Comparison of ENCODE assay signal across 22 cellular contexts in genomic region chr5:27814211-27814610, GRCh38.
DNase-seq lines count a peak whose midpoint lies in the region; ATAC-seq, FAIRE-seq and TF ChIP-seq lines count a peak whose summit lies in the region.
"Had no signal": no experiment of that assay in that cellular context is flagged by ENCODE, and none has a peak within 500 bp of the region (broad histone marks: within the 10 kb centered on the region; RNA-seq: fewer than 3 reads in every experiment).

No MANE protein-coding gene starts in this region.

- CTCF ChIA-PET in PC-3 (lab: Charles Lee) (no interaction called here), GM10248 (lab: Yijun Ruan, JAX) (no interaction called here)

- no peaks in the 10 kb centered on the region for H3K79me2 ChIP-seq in PC-3 (ENCODE audit: low read length)

- H3K36me3 ChIP-seq in PC-3 (ENCODE audit: low read depth, low read length), result no peaks in the 10 kb centered on the region
- H3K36me3 ChIP-seq: BLaER1 had no signal

- TF ChIP-seq CTCF in PC-3 (conservative IDR thresholded peaks at IDR 0.05; ENCODE audit: low read depth, low read length) (no peak), choroid plexus epithelial cell (conservative IDR thresholded peaks at IDR 0.05; ENCODE audit: low read depth, low read length) (no peak), retinal pigment epithelial cell (conservative IDR thresholded peaks at IDR 0.05; ENCODE audit: low read depth, low read length) (no peak), GM10248 (IDR thresholded peaks at IDR 0.05; ENCODE audit: control extremely low read depth, extremely low read depth, low read depth, missing control alignments) (no peak)

- H3K27me3 ChIP-seq in PC-3 (ENCODE audit: low read length), result no peaks in the 10 kb centered on the region
- H3K27me3 ChIP-seq: BLaER1 had no signal

- intact Hi-C loops in PC-3 (cut with micrococcal nuclease), result no loop called here

- ATAC-seq in PC-3, result peak; percentile 57
- ATAC-seq: HCT116, K562 had no signal

- FAIRE-seq in H54 (lab: Jason Lieb, UNC), result peak; percentile 30
- FAIRE-seq: A204.1, GM12891, GM18507, HTR-8/SVneo, K562 had no signal

- H4K20me1 ChIP-seq in PC-3 (ENCODE audit: low read length), result no peaks in the 10 kb centered on the region
- H4K20me1 ChIP-seq: BLaER1 had no signal

- H3K27ac ChIP-seq in PC-3 (ENCODE audit: low read length), result no peak overlapping the region
- H3K27ac ChIP-seq: BLaER1, GM23248 had no signal

- POLR2A ChIA-PET in PC-3 (lab: Charles Lee; ENCODE audit: unreplicated experiment) (no interaction called here), GM10248 (lab: Yijun Ruan, JAX) (no interaction called here)

- H3K4me2 ChIP-seq in PC-3 (ENCODE audit: low read length), result no peak overlapping the region
- H3K4me2 ChIP-seq: BLaER1 had no signal

- H3K9ac ChIP-seq in PC-3 (ENCODE audit: low read length), result no peak overlapping the region
- H3K9ac ChIP-seq: BLaER1, GM23248 had no signal

- DNase-seq in H54 (ENCODE audit: insufficient read length, low spot score), result no peak
- DNase-seq in PC-3, result peak; percentile 18
- DNase-seq in choroid plexus epithelial cell (ENCODE audit: low read depth), result peak; percentile 38
- peak; percentile 24 for DNase-seq in retinal pigment epithelial cell (ENCODE audit: low read depth)
- no peak for DNase-seq in NCI-H2171 treated with DMSO at 0.1 percent for 48 hours (lab: John Stamatoyannopoulos, UW)
- DNase-seq in Ammon's horn (ENCODE audit: low spot score), result no peak
- no peak for DNase-seq in GM10248 (ENCODE audit: extremely low spot score)
- DNase-seq: AML-193; Calu3; CD4-positive, alpha-beta memory T cell; DMS79 treated with DMSO at 0.1 percent for 48 hours; GF-D8; GM23248; HFFc6; IMR-90 had no signal

- H3K4me1 ChIP-seq in PC-3 (ENCODE audit: insufficient read depth, low read length), result 0 out of 2 replicates have a peak, but pooled peaks cover 13% of the 10 kb centered on the region
- H3K4me1 ChIP-seq: BLaER1 had no signal

- no peak for TF ChIP-seq POLR2A in H54 (IDR thresholded peaks at IDR 0.05; ENCODE audit: low read depth, low read length)

- no peaks in the 10 kb centered on the region for H3K9me3 ChIP-seq in PC-3 (ENCODE audit: low read length)
- H3K9me3 ChIP-seq: BLaER1 had no signal

- H2AFZ ChIP-seq in PC-3 (ENCODE audit: low read length), result no peak overlapping the region
- H2AFZ ChIP-seq: GM23248 had no signal

- BruUV-seq in PC-3 (replicated peaks; lab: Mats Ljungman, UMichigan), result no TSS peak

- H3K4me3 ChIP-seq in PC-3 (ENCODE audit: low read length), result no peak overlapping the region
- no peak overlapping the region for H3K4me3 ChIP-seq in choroid plexus epithelial cell (ENCODE audit: low read depth, low read length)
- no peak overlapping the region for H3K4me3 ChIP-seq in retinal pigment epithelial cell (ENCODE audit: low read length)
- H3K4me3 ChIP-seq: BLaER1, GM23248, K562 had no signal

- H3K9me2 ChIP-seq in PC-3 (replicated peaks; ENCODE audit: low read length), result no peaks in the 10 kb centered on the region

- H3F3A ChIP-seq in PC-3 (ENCODE audit: low read length, unreplicated experiment), result no peaks in the 10 kb centered on the region

Comparison
In these comparisons a context has a peak if more than half of its experiments do, and no peak if none do; other contexts are left out.
1. DNase-seq: peak in PC-3 (single experiment), choroid plexus epithelial cell (single experiment) and retinal pigment epithelial cell (single experiment); none in H54 (single experiment), NCI-H2171 treated with DMSO at 0.1 percent for 48 hours (single experiment), Ammon's horn (single experiment) and GM10248 (single experiment).